24 cellular contexts compared by ENCODE assay signal in the genomic region with DNA sequence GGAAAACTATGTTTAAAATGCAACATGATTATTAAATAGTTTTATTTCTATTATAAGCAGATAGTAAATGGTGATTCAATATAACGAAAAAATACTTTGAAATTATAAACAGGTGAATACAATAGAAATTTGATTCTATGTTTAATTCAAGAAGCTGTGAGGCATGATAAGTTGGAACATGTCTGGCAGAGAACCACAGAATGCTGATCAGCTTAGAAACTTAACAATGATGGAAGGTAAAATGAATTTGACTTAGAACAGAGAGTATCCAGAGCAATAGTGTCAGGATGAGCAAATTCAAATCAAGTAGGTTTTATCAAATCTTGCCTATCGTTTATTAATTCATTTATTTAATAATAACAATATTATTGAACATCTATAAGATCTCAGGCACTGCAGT.
DNase-seq lines count a peak whose midpoint lies in the region; ATAC-seq, FAIRE-seq and TF ChIP-seq lines count a peak whose summit lies in the region.
"Had no signal": no experiment of that assay in that cellular context is flagged by ENCODE, and none has a peak within 500 bp of the region (broad histone marks: within the 10 kb centered on the region; RNA-seq: fewer than 3 reads in every experiment).

No MANE protein-coding gene starts in this region.

- no peaks in the 10 kb centered on the region for H3K79me2 ChIP-seq in GM23248 (ENCODE audit: insufficient read depth)

- peak; percentile 42 for FAIRE-seq in kidney (lab: Jason Lieb, UNC)
- FAIRE-seq: A549, D721Med, GM12891, GM18507, H1 had no signal

- no peaks in the 10 kb centered on the region for H3K9me2 ChIP-seq in GM23248 (ENCODE audit: insufficient read depth)

- H3K4me2 ChIP-seq in GM23248 (ENCODE audit: unreplicated experiment), result no peak overlapping the region
- H3K4me2 ChIP-seq: A549; BLaER1 treated with 17β-estradiol and CSF1 and Interleukin-3, amounts not matched to agents 10 nM and 100 nM had no signal

- H3K9ac ChIP-seq in GM23248 (no peak overlapping the region), kidney (ENCODE audit: low read length in 2 of 2) (no peak overlapping the region)
- H3K9ac ChIP-seq: BLaER1 treated with 17β-estradiol and CSF1 and Interleukin-3, amounts not matched to agents 10 nM and 100 nM had no signal

- DNase-seq in GM23248, result peak; percentile 6
- peak; percentile 80 for DNase-seq in epithelial cell of esophagus (ENCODE audit: low read depth)
- no peak for DNase-seq in kidney
- DNase-seq in KG1 (lab: John Stamatoyannopoulos, UW), result no peak
- no peak for DNase-seq in posterior cingulate gyrus
- DNase-seq: 8988T; ACHN; AML-193; BE2C; CD4-positive, alpha-beta T cell; CD8-positive, alpha-beta memory T cell; DMS 273 treated with DMSO at 0.1 percent for 48 hours; DMS53; DMS79 treated with DMSO at 0.1 percent for 48 hours; GF-D8; H7; HCEC 1CT had no signal

- H3K4me3 ChIP-seq in GM23248 (no peak overlapping the region), epithelial cell of esophagus (ENCODE audit: low read length) (no peak overlapping the region), kidney (ENCODE audit: low read length in 2 of 2) (no peak overlapping the region)
- H3K4me3 ChIP-seq: A549; BLaER1 treated with 17β-estradiol and CSF1 and Interleukin-3, amounts not matched to agents 10 nM and 100 nM had no signal

- 31% methylated on average over 2 of the region's 2 CpGs for WGBS in GM23248 (ENCODE audit: low coverage in 1 of 2, low lambda C conversion rate in 2 of 2, missing lambda C conversion rate in 2 of 2), 2 experiments

- ATAC-seq in GM21528 (IDR thresholded peaks at IDR 0.05; ENCODE audit: low FRiP score, unreplicated experiment), result no peak
- ATAC-seq: A549 had no signal

- no peaks in the 10 kb centered on the region for H3F3A ChIP-seq in GM23248 (ENCODE audit: insufficient read depth)

- H3K4me1 ChIP-seq in GM23248 (ENCODE audit: insufficient read depth) (no peaks in the 10 kb centered on the region), kidney (ENCODE audit: control insufficient read depth in 1 of 2, insufficient read depth in 1 of 2, low read depth in 1 of 2, low read length in 2 of 2) (no peaks in the 10 kb centered on the region)
- H3K4me1 ChIP-seq: A549; BE2C; BLaER1 treated with 17β-estradiol and CSF1 and Interleukin-3, amounts not matched to agents 10 nM and 100 nM had no signal

- H4K20me1 ChIP-seq in GM23248 (ENCODE audit: insufficient read depth), result no peaks in the 10 kb centered on the region
- H4K20me1 ChIP-seq: BLaER1 treated with 17β-estradiol and CSF1 and Interleukin-3, amounts not matched to agents 10 nM and 100 nM had no signal

- no peaks in the 10 kb centered on the region for H3K36me3 ChIP-seq in GM23248 (ENCODE audit: low read depth)
- H3K36me3 ChIP-seq in kidney (ENCODE audit: control insufficient read depth in 1 of 2, insufficient read depth in 2 of 2, low read length in 2 of 2), result no peaks in the 10 kb centered on the region
- H3K36me3 ChIP-seq: BE2C; BLaER1 treated with 17β-estradiol and CSF1 and Interleukin-3, amounts not matched to agents 10 nM and 100 nM had no signal

- no peak overlapping the region for H2AFZ ChIP-seq in GM23248

- intact Hi-C loops in kidney (cut with DNase I) (no loop called here), posterior cingulate gyrus (cut with DNase I) (no loop called here)

- H3K27ac ChIP-seq in GM23248 (no peak overlapping the region), kidney (ENCODE audit: low read depth in 2 of 2, low read length in 2 of 2) (no peak overlapping the region)
- H3K27ac ChIP-seq: A549; BLaER1 treated with 17β-estradiol and CSF1 and Interleukin-3, amounts not matched to agents 10 nM and 100 nM had no signal

- no peak for TF ChIP-seq CTCF in epithelial cell of esophagus (IDR thresholded peaks at IDR 0.05; ENCODE audit: insufficient read depth, low read depth, low read length, missing control alignments)
- no peak for TF ChIP-seq CTCF in kidney (IDR thresholded peaks at IDR 0.05; ENCODE audit: borderline replicate concordance, extremely low read depth, insufficient read depth)

- in situ Hi-C loops in GM23248 (cut with MboI), result no loop called here

- no peaks in the 10 kb centered on the region for H3K9me3 ChIP-seq in GM23248 (ENCODE audit: low read depth)
- H3K9me3 ChIP-seq in kidney (ENCODE audit: control insufficient read depth in 1 of 2, low read length in 2 of 2), result no peaks in the 10 kb centered on the region
- H3K9me3 ChIP-seq: A549; BE2C; BLaER1 treated with 17β-estradiol and CSF1 and Interleukin-3, amounts not matched to agents 10 nM and 100 nM had no signal

- H3K27me3 ChIP-seq in GM23248 (replicated peaks; ENCODE audit: insufficient read depth), result no peaks in the 10 kb centered on the region
- H3K27me3 ChIP-seq: BE2C; BLaER1 treated with 17β-estradiol and CSF1 and Interleukin-3, amounts not matched to agents 10 nM and 100 nM had no signal

Comparison
In these comparisons a context has a peak if more than half of its experiments do, and no peak if none do; other contexts are left out.
1. DNase-seq: peak in GM23248 (single experiment) and epithelial cell of esophagus (single experiment); none in kidney (single experiment), KG1 (single experiment) and posterior cingulate gyrus (0 of 10).